ENCODE assay signal across 20 cellular contexts in genomic region chr2:232483923-232484627, GRCh38. TPM values are rescaled to one million over a fixed set of nuclear protein-coding genes. Genes with fewer than 3 reads are reported as not detected.
"Had no signal": no experiment of that assay in that cellular context is flagged by ENCODE, and none has a peak within 500 bp of the region (broad histone marks: within the 10 kb centered on the region; RNA-seq: fewer than 3 reads in every experiment).

No MANE protein-coding gene starts in this region.

- H3K4me3 ChIP-seq: prostate gland, thoracic aorta had no signal

- H3K36me3 ChIP-seq: brain microvascular endothelial cell, prostate gland, thoracic aorta had no signal

- FAIRE-seq: frontal cortex had no signal

- H3K9me3 ChIP-seq: prostate gland, thoracic aorta had no signal

- DNase-seq: activated CD4-positive, alpha-beta memory T cell treated with anti-CD3 and anti-CD28 coated beads for 36 hours; anterior cingulate cortex; brain microvascular endothelial cell; cerebellar nuclear complex; effector memory CD8-positive, alpha-beta T cell; head of caudate nucleus; mammary epithelial cell; naive B cell; SHP77 treated with DMSO at 0.1 percent for 48 hours; T-helper 1 cell; T1000 had no signal

- H3K27ac ChIP-seq: brain microvascular endothelial cell, epithelial cell of prostate, prostate gland, thoracic aorta had no signal

- ATAC-seq: effector memory CD8-positive, alpha-beta T cell; left colon; right cardiac atrium; SK-N-SH treated with all-trans-retinoic acid at 6 μM for 48 hours had no signal

RNA-seq across cellular contexts. Expression of gene ECEL1, which starts 3.6 kb away (rescaled TPM):
- total RNA-seq: activated T-helper 1 cell treated with anti-CD3 and anti-CD28 coated beads, Interleukin-12 subunit alpha, Interleukin-12 subunit beta, Interleukin-2, Interleukin-4 antibody, amounts not matched to agents 30 ng/mL and 10 ng/mL and 1 ng/mL, durations not matched to agents 14 hours and 24 hours and 36 hours; left colon; mammary epithelial cell had no signal
- polyA plus RNA-seq: mammary epithelial cell had no signal

RNA-seq across cellular contexts. Expression of gene ALPI, which starts 28.1 kb away (rescaled TPM):
- total RNA-seq: activated CD4-positive, alpha-beta memory T cell treated with anti-CD3 and anti-CD28 coated beads for 36 hours; activated T-helper 1 cell treated with anti-CD3 and anti-CD28 coated beads, Interleukin-12 subunit alpha, Interleukin-12 subunit beta, Interleukin-2, Interleukin-4 antibody, amounts not matched to agents 30 ng/mL and 10 ng/mL and 1 ng/mL, durations not matched to agents 14 hours and 24 hours and 36 hours; frontal cortex; mammary epithelial cell; prostate gland; right cardiac atrium; thoracic aorta; ureter had no signal
- polyA plus RNA-seq: mammary epithelial cell, right cardiac atrium had no signal

RNA-seq across cellular contexts. Expression of gene PRSS56, which starts 36.1 kb away (rescaled TPM):
- total RNA-seq: activated CD4-positive, alpha-beta memory T cell treated with anti-CD3 and anti-CD28 coated beads for 36 hours; activated T-helper 1 cell treated with anti-CD3 and anti-CD28 coated beads, Interleukin-12 subunit alpha, Interleukin-12 subunit beta, Interleukin-2, Interleukin-4 antibody, amounts not matched to agents 30 ng/mL and 10 ng/mL and 1 ng/mL, durations not matched to agents 14 hours and 24 hours and 36 hours; left colon; mammary epithelial cell; prostate gland; thoracic aorta; ureter had no signal
- polyA plus RNA-seq: mammary epithelial cell had no signal

RNA-seq across cellular contexts. Expression of gene CHRND, which starts 41.9 kb away (rescaled TPM):
- total RNA-seq: activated CD4-positive, alpha-beta memory T cell treated with anti-CD3 and anti-CD28 coated beads for 36 hours; activated T-helper 1 cell treated with anti-CD3 and anti-CD28 coated beads, Interleukin-12 subunit alpha, Interleukin-12 subunit beta, Interleukin-2, Interleukin-4 antibody, amounts not matched to agents 30 ng/mL and 10 ng/mL and 1 ng/mL, durations not matched to agents 14 hours and 24 hours and 36 hours; frontal cortex; left colon; mammary epithelial cell; thoracic aorta; ureter had no signal
- polyA plus RNA-seq: mammary epithelial cell had no signal

RNA-seq across cellular contexts. Expression of gene CHRNG, which starts 55.4 kb away (rescaled TPM):
- total RNA-seq: activated CD4-positive, alpha-beta memory T cell treated with anti-CD3 and anti-CD28 coated beads for 36 hours; activated T-helper 1 cell treated with anti-CD3 and anti-CD28 coated beads, Interleukin-12 subunit alpha, Interleukin-12 subunit beta, Interleukin-2, Interleukin-4 antibody, amounts not matched to agents 30 ng/mL and 10 ng/mL and 1 ng/mL, durations not matched to agents 14 hours and 24 hours and 36 hours; frontal cortex; left colon; mammary epithelial cell; prostate gland; right cardiac atrium; thoracic aorta; ureter had no signal
- polyA plus RNA-seq: mammary epithelial cell, right cardiac atrium had no signal
